Comparison of ENCODE assay signal across 11 cellular contexts in genomic region chr2:209790066-209790728, GRCh38. TPM values are rescaled to one million over a fixed set of nuclear protein-coding genes. Genes with fewer than 3 reads are reported as not detected.
A peak's percentile ranks its signal among the peaks of the same experiment; 100 is the strongest.
DNase-seq lines count a peak whose midpoint lies in the region; ATAC-seq and TF ChIP-seq lines count a peak whose summit lies in the region.
"Had no signal": no experiment of that assay in that cellular context is flagged by ENCODE, and none has a peak within 500 bp of the region (broad histone marks: within the 10 kb centered on the region; RNA-seq: fewer than 3 reads in every experiment).

No MANE protein-coding gene starts in this region.

- peak overlapping the region in 1 of 3 donors; percentile 27 for H3K9ac ChIP-seq in skeletal muscle tissue (ENCODE audit: low read depth in 1 of 3, low read length in 3 of 3)

- no peaks in the 10 kb centered on the region for H3K36me3 ChIP-seq in skeletal muscle tissue (ENCODE audit: control insufficient read depth in 3 of 3, insufficient read depth in 3 of 3, low read length in 3 of 3)
- H3K36me3 ChIP-seq: right atrium auricular region had no signal

- H3K4me3 ChIP-seq in skeletal muscle tissue (ENCODE audit: low read length in 3 of 3): peak overlapping the region; percentile 15 to 59 (median 24)

- H3K9me3 Mint-ChIP-seq in activated T-cell treated with anti-CD3 and anti-CD28 coated beads, Interleukin-2, amount 50 U/mL, for 72 hours: no peaks in the 10 kb centered on the region
- H3K9me3 Mint-ChIP-seq in activated CD4-positive, alpha-beta memory T cell treated with anti-CD3 and anti-CD28 coated beads for 36 hours: no peaks in the 10 kb centered on the region
- H3K9me3 Mint-ChIP-seq in type B pancreatic cell: no peaks in the 10 kb centered on the region

- intact Hi-C loops in activated CD4-positive, alpha-beta memory T cell treated with anti-CD3 and anti-CD28 coated beads for 36 hours (cut with micrococcal nuclease): loop anchor here (10.0 kb wide), 2 partner anchors 175 to 405 kb away; no protein-coding TSS in a partner anchor

- no peak for ATAC-seq in activated T-cell treated with anti-CD3 and anti-CD28 coated beads, Interleukin-2, amount 50 U/mL, for 72 hours (replicated peaks in 1 of 2)
- ATAC-seq in HG03432 (IDR thresholded peaks at IDR 0.05; ENCODE audit: unreplicated experiment): peak; percentile 73

- H3K4me1 Mint-ChIP-seq in activated T-cell treated with anti-CD3 and anti-CD28 coated beads, Interleukin-2, amount 50 U/mL, for 72 hours (ENCODE audit: low read depth): peaks cover 11% of the 10 kb centered on the region
- H3K4me1 Mint-ChIP-seq in activated CD4-positive, alpha-beta memory T cell treated with anti-CD3 and anti-CD28 coated beads for 36 hours (ENCODE audit: low read depth): peaks cover 18% of the 10 kb centered on the region
- H3K4me1 Mint-ChIP-seq in type B pancreatic cell (ENCODE audit: unreplicated experiment): no peaks in the 10 kb centered on the region

- H3K27ac Mint-ChIP-seq in activated T-cell treated with anti-CD3 and anti-CD28 coated beads, Interleukin-2, amount 50 U/mL, for 72 hours: peak overlapping the region; percentile 83
- H3K27ac Mint-ChIP-seq in activated CD4-positive, alpha-beta memory T cell treated with anti-CD3 and anti-CD28 coated beads for 36 hours: no peak overlapping the region
- no peak overlapping the region for H3K27ac Mint-ChIP-seq in type B pancreatic cell

- no peak overlapping the region for H3K27ac ChIP-seq in skeletal muscle tissue (ENCODE audit: low read depth, low read length)
- H3K27ac ChIP-seq: right atrium auricular region had no signal

- no peak for TF ChIP-seq CTCF in type B pancreatic cell (conservative IDR thresholded peaks at IDR 0.05)

- no peaks in the 10 kb centered on the region for H3K27me3 Mint-ChIP-seq in activated T-cell treated with anti-CD3 and anti-CD28 coated beads, Interleukin-2, amount 50 U/mL, for 72 hours (ENCODE audit: low read depth)
- no peaks in the 10 kb centered on the region for H3K27me3 Mint-ChIP-seq in activated CD4-positive, alpha-beta memory T cell treated with anti-CD3 and anti-CD28 coated beads for 36 hours
- no peaks in the 10 kb centered on the region for H3K27me3 Mint-ChIP-seq in type B pancreatic cell

- CTCF ChIA-PET in activated CD4-positive, alpha-beta memory T cell treated with anti-CD3 and anti-CD28 coated beads for 36 hours (lab: Charles Lee): no interaction called here

- H3K27me3 ChIP-seq in skeletal muscle tissue (ENCODE audit: control insufficient read depth in 3 of 3, insufficient read depth in 3 of 3, low read length in 3 of 3): no peaks in the 10 kb centered on the region
- H3K27me3 ChIP-seq: right atrium auricular region had no signal

- POLR2A ChIA-PET in activated CD4-positive, alpha-beta memory T cell treated with anti-CD3 and anti-CD28 coated beads for 36 hours (lab: Charles Lee): no interaction called here

- no peaks in the 10 kb centered on the region for H3K4me1 ChIP-seq in skeletal muscle tissue (ENCODE audit: control insufficient read depth in 3 of 3, insufficient read depth in 3 of 3, low read length in 3 of 3)
- H3K4me1 ChIP-seq: right atrium auricular region had no signal

- DNase-seq in activated T-cell treated with anti-CD3 and anti-CD28 coated beads, Interleukin-2, amount 50 U/mL, for 72 hours: no peak
- no peak for DNase-seq in activated T-cell treated with anti-CD3 and anti-CD28 coated beads, Interleukin-2, amount 50 U/mL, for 1 hour
- no peak for DNase-seq in activated CD4-positive, alpha-beta memory T cell treated with anti-CD3 and anti-CD28 coated beads for 36 hours
- DNase-seq in type B pancreatic cell (ENCODE audit: extremely low spot score, unreplicated experiment) (no peak), T-helper 9 cell (no peak), DMS 273 treated with DMSO at 0.1 percent for 48 hours (lab: John Stamatoyannopoulos, UW) (no peak)
- DNase-seq: activated CD4-positive, alpha-beta T cell treated with anti-CD3 and anti-CD28 coated beads, Interleukin-2, amount 50 U/mL, for 1 hour; NCI-H748 treated with DMSO at 0.1 percent for 48 hours had no signal

- peak overlapping the region; percentile 39 to 78 for H3K4me3 Mint-ChIP-seq in activated T-cell treated with anti-CD3 and anti-CD28 coated beads, Interleukin-2, amount 50 U/mL, for 72 hours
- H3K4me3 Mint-ChIP-seq in activated CD4-positive, alpha-beta memory T cell treated with anti-CD3 and anti-CD28 coated beads for 36 hours: peak overlapping the region; percentile 25
- H3K4me3 Mint-ChIP-seq in type B pancreatic cell: no peak overlapping the region

- H3K36me3 Mint-ChIP-seq in activated T-cell treated with anti-CD3 and anti-CD28 coated beads, Interleukin-2, amount 50 U/mL, for 72 hours (ENCODE audit: insufficient read depth in 2 of 2): no peaks in the 10 kb centered on the region
- no peaks in the 10 kb centered on the region for H3K36me3 Mint-ChIP-seq in activated CD4-positive, alpha-beta memory T cell treated with anti-CD3 and anti-CD28 coated beads for 36 hours
- no peaks in the 10 kb centered on the region for H3K36me3 Mint-ChIP-seq in type B pancreatic cell

- no peaks in the 10 kb centered on the region for H3K9me3 ChIP-seq in skeletal muscle tissue (ENCODE audit: control insufficient read depth in 3 of 3, low read length in 3 of 3)
- H3K9me3 ChIP-seq: right atrium auricular region had no signal

RNA-seq across cellular contexts. Expression of gene UNC80, which starts 18.6 kb away (rescaled TPM):
- not detected for total RNA-seq in activated T-cell treated with anti-CD3 and anti-CD28 coated beads, Interleukin-2, amount 50 U/mL, for 72 hours
- total RNA-seq in activated CD4-positive, alpha-beta memory T cell treated with anti-CD3 and anti-CD28 coated beads for 36 hours: not detected
- total RNA-seq in skeletal muscle tissue (2.1 TPM), type B pancreatic cell (ENCODE audit: low replicate concordance) (2.6 and 2.9 TPM in 2 replicates)
